Comparison of ENCODE assay signal across 2 cellular contexts in the genomic region with DNA sequence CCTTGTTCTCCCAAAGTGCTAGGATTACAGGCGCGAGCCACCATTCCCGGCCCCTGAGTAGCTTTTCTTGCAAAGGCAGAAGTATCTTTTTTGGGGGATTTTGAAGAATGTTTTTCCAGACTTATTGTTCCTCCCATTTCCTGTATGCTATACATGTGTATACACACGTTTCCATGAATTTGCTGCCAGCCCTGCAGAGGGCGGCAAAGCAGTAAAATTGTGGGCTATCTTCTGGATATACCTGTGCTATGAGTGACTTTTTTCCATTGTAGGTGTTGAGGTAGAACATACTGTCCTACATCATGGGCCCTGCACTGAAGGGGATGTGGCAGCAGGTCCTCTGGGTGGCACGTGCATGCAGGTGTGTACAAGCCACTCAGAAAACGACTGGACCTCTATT.
TF ChIP-seq lines count a peak whose summit lies in the region.

No MANE protein-coding gene starts in this region.

TF ChIP-seq in Ishikawa, 13 proteins besides CTCF, POLR2A, EP300 and RAD21:
- TF ChIP-seq TEAD4 (IDR thresholded peaks at IDR 0.05), result no peak
- TF ChIP-seq TCF12 (IDR thresholded peaks at IDR 0.05; ENCODE audit: low read depth), result no peak
- no peak for TF ChIP-seq ZBTB7A (IDR thresholded peaks at IDR 0.05; ENCODE audit: low read depth)
- TF ChIP-seq, protein P1, sequence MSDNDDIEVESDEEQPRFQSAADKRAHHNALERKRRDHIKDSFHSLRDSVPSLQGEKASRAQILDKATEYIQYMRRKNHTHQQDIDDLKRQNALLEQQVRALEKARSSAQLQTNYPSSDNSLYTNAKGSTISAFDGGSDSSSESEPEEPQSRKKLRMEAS (IDR thresholded peaks at IDR 0.05), result no peak
- TF ChIP-seq, protein P2, sequence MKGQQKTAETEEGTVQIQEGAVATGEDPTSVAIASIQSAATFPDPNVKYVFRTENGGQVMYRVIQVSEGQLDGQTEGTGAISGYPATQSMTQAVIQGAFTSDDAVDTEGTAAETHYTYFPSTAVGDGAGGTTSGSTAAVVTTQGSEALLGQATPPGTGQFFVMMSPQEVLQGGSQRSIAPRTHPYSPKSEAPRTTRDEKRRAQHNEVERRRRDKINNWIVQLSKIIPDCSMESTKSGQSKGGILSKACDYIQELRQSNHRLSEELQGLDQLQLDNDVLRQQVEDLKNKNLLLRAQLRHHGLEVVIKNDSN (IDR thresholded peaks at IDR 0.05), result no peak
- TF ChIP-seq FOXM1 (IDR thresholded peaks at IDR 0.05; ENCODE audit: borderline replicate concordance, low read depth), result no peak
- no peak for TF ChIP-seq NFIC (IDR thresholded peaks at IDR 0.05)
- no peak for TF ChIP-seq CREB1 (IDR thresholded peaks at IDR 0.05; ENCODE audit: low read depth)
- no peak for TF ChIP-seq EGR1 (IDR thresholded peaks at IDR 0.05)
- TF ChIP-seq, protein P3, sequence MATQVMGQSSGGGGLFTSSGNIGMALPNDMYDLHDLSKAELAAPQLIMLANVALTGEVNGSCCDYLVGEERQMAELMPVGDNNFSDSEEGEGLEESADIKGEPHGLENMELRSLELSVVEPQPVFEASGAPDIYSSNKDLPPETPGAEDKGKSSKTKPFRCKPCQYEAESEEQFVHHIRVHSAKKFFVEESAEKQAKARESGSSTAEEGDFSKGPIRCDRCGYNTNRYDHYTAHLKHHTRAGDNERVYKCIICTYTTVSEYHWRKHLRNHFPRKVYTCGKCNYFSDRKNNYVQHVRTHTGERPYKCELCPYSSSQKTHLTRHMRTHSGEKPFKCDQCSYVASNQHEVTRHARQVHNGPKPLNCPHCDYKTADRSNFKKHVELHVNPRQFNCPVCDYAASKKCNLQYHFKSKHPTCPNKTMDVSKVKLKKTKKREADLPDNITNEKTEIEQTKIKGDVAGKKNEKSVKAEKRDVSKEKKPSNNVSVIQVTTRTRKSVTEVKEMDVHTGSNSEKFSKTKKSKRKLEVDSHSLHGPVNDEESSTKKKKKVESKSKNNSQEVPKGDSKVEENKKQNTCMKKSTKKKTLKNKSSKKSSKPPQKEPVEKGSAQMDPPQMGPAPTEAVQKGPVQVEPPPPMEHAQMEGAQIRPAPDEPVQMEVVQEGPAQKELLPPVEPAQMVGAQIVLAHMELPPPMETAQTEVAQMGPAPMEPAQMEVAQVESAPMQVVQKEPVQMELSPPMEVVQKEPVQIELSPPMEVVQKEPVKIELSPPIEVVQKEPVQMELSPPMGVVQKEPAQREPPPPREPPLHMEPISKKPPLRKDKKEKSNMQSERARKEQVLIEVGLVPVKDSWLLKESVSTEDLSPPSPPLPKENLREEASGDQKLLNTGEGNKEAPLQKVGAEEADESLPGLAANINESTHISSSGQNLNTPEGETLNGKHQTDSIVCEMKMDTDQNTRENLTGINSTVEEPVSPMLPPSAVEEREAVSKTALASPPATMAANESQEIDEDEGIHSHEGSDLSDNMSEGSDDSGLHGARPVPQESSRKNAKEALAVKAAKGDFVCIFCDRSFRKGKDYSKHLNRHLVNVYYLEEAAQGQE (IDR thresholded peaks at IDR 0.05; ENCODE audit: low read depth), result no peak
- TF ChIP-seq TAF1 (IDR thresholded peaks at IDR 0.05; ENCODE audit: low read depth), result no peak
- no peak for TF ChIP-seq CEBPB (IDR thresholded peaks at IDR 0.05)
- TF ChIP-seq YY1 (IDR thresholded peaks at IDR 0.05; ENCODE audit: low read depth), result no peak

TF ChIP-seq in K562, 482 proteins besides CTCF, POLR2A, EP300 and RAD21:
- TF ChIP-seq SRSF9 (IDR thresholded peaks at IDR 0.05; ENCODE audit: borderline replicate concordance, low read depth, low read length) (no peak), SMC3 (conservative IDR thresholded peaks at IDR 0.05; ENCODE audit: insufficient read depth, low read depth, low read length) (peak; percentile 30), U2AF1 (optimal IDR thresholded peaks at IDR 0.05; ENCODE audit: low read depth, low read length) (no peak), TAF9B (IDR thresholded peaks at IDR 0.05; ENCODE audit: partially characterized antibody) (no peak), HLTF (IDR thresholded peaks at IDR 0.05) (no peak), FOXK2 (conservative IDR thresholded peaks at IDR 0.05 in 1 of 2, IDR thresholded peaks at IDR 0.05 in 1 of 2; ENCODE audit: low read depth in 2 of 2) (0 out of 4 replicates have a peak, but pooled peaks of 1 of the 2 experiments have one; percentile 28), RBFOX2 (IDR thresholded peaks at IDR 0.05; ENCODE audit: low read depth, low read length) (no peak), PHF21A (IDR thresholded peaks at IDR 0.05; ENCODE audit: borderline replicate concordance, low read depth) (no peak), IFI16 (CRISPR knock-in tag; IDR thresholded peaks at IDR 0.05) (no peak), SNRNP70 (optimal IDR thresholded peaks at IDR 0.05; ENCODE audit: low read depth, low read length) (no peak), FOS (IDR thresholded peaks at IDR 0.05; ENCODE audit: extremely low read depth, insufficient read length) (no peak), SMARCE1 (IDR thresholded peaks at IDR 0.05) (no peak)
